In genomic region chr2:19933351-19933981, GRCh38 we compare ENCODE assay signal across 10 cellular contexts. TPM values are rescaled to one million over a fixed set of nuclear protein-coding genes. Genes with fewer than 3 reads are reported as not detected.
DNase-seq lines count a peak whose midpoint lies in the region; ATAC-seq and TF ChIP-seq lines count a peak whose summit lies in the region.
"Had no signal": no experiment of that assay in that cellular context is flagged by ENCODE, and none has a peak within 500 bp of the region (broad histone marks: within the 10 kb centered on the region; RNA-seq: fewer than 3 reads in every experiment).

No MANE protein-coding gene starts in this region.

- peaks cover 1% of the 10 kb centered on the region for H3K9me3 ChIP-seq in skeletal muscle satellite cell (replicated peaks; ENCODE audit: low read length)
- H3K9me3 ChIP-seq in gastroesophageal sphincter = peaks cover 0 to 6% (median 0%) of the 10 kb centered on the region in 3 donors

- ATAC-seq in GM19351 (IDR thresholded peaks at IDR 0.05; ENCODE audit: unreplicated experiment) (peak; percentile 98), HG03432 (IDR thresholded peaks at IDR 0.05; ENCODE audit: unreplicated experiment) (peak; percentile 74), gastroesophageal sphincter (no peak)

- DNase-seq in cerebellar cortex (ENCODE audit: low spot score) = peak; percentile 6
- DNase-seq in SKM-1 (lab: John Stamatoyannopoulos, UW; ENCODE audit: unreplicated experiment) = no peak
- DNase-seq in AML-193 (lab: John Stamatoyannopoulos, UW) = no peak
- DNase-seq in NK-92 (lab: John Stamatoyannopoulos, UW; ENCODE audit: unreplicated experiment) = no peak
- DNase-seq: activated T-cell treated with anti-CD3 and anti-CD28 coated beads, Interleukin-2, amount 50 U/mL, for 24 hours had no signal

- H3K27me3 ChIP-seq in skeletal muscle satellite cell (ENCODE audit: control insufficient read depth, insufficient read depth, low read length) (no peaks in the 10 kb centered on the region), gastroesophageal sphincter (no peaks in the 10 kb centered on the region)
- H3K27me3 ChIP-seq: neutrophil had no signal

- peak overlapping the region; percentile 43 for H3K4me3 ChIP-seq in skeletal muscle satellite cell (ENCODE audit: low read length)
- H3K4me3 ChIP-seq in gastroesophageal sphincter = no peak overlapping the region

- H3K36me3 ChIP-seq in skeletal muscle satellite cell (ENCODE audit: insufficient read depth, low read length) (peaks cover 26% of the 10 kb centered on the region), gastroesophageal sphincter (peaks cover 0 to 69% of the 10 kb centered on the region in 2 donors)
- H3K36me3 ChIP-seq: neutrophil had no signal

- no peak for TF ChIP-seq POLR2A in gastroesophageal sphincter (IDR thresholded peaks at IDR 0.05)

- no peak for TF ChIP-seq CTCF in gastroesophageal sphincter (IDR thresholded peaks at IDR 0.05)

- H3K9ac ChIP-seq in skeletal muscle satellite cell (ENCODE audit: low read depth, low read length) = peak overlapping the region; percentile 63

- H3K4me2 ChIP-seq in skeletal muscle satellite cell (ENCODE audit: low read length) = peak overlapping the region; percentile 77

- WGBS in gastroesophageal sphincter (ENCODE audit: low coverage in 1 of 2), 2 donors = 59 to 75% methylated on average over 2 to 5 of the region's 5 CpGs

- no peak for TF ChIP-seq EP300 in gastroesophageal sphincter (IDR thresholded peaks at IDR 0.05)

- no peak overlapping the region for H3K27ac ChIP-seq in gastroesophageal sphincter
- H3K27ac ChIP-seq: neutrophil had no signal

- H3K4me1 ChIP-seq in skeletal muscle satellite cell (ENCODE audit: control insufficient read depth, insufficient read depth, low read length) (peaks cover 16% of the 10 kb centered on the region), gastroesophageal sphincter (no peaks in the 10 kb centered on the region)

RNA-seq across cellular contexts. Expression of gene TTC32, which starts 31.7 kb away (rescaled TPM):
- 3.3 and 4.4 TPM in 2 replicates for total RNA-seq in skeletal muscle satellite cell (2012; rRNA removed)
- 10 to 100 TPM; 17.1 to 37.5 (median 17.9) TPM for total RNA-seq in gastroesophageal sphincter

RNA-seq across cellular contexts. Expression of gene WDR35, which starts 56.4 kb away (rescaled TPM):
- total RNA-seq in skeletal muscle satellite cell (2012; rRNA removed) = 13.4 and 13.8 TPM in 2 replicates
- total RNA-seq in gastroesophageal sphincter = 10 to 100 TPM; 10.1 to 22.2 (median 17.7) TPM
